13 cellular contexts compared by ENCODE assay signal in the genomic region with DNA sequence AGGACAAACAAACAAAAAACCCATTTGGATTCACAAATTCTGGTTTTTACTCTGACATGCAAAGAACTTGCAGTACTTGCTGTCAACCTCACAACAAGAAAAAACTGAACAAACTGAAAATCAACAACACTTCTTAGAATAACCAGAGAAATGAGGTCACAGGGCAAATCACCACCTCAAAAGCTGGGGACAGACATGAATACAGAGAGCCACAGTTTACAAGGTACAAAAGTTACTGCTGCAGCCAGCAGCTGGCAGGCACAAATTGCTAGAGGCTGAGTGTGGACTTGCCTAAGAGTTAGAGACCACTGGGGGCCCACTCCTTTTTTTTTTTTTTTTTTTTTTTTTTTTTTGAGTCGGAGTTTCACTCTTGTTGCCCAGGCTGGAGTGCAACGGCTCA.
"Had no signal": no experiment of that assay in that cellular context is flagged by ENCODE, and none has a peak within 500 bp of the region (broad histone marks: within the 10 kb centered on the region; RNA-seq: fewer than 3 reads in every experiment).

No MANE protein-coding gene starts in this region.

- H3K27ac Mint-ChIP-seq: activated naive CD4-positive, alpha-beta T cell treated with anti-CD3 and anti-CD28 coated beads, Interleukin-2, amount 50 U/mL, for 72 hours; brain had no signal

- H3K4me1 Mint-ChIP-seq: brain had no signal

- ATAC-seq: activated CD4-positive, CD25-positive, alpha-beta regulatory T cell treated with anti-CD3 and anti-CD28 coated beads, Interleukin-2, amount 50 U/mL, for 24 hours; naive thymus-derived CD4-positive, alpha-beta T cell; pancreas had no signal

- H3K4me3 Mint-ChIP-seq: brain had no signal

- DNase-seq: activated effector memory CD4-positive, alpha-beta T cell treated with anti-CD3 and anti-CD28 coated beads, Interleukin-2, amount 50 U/mL, for 16 hours; amygdala; cortex of kidney; effector CD4-positive, alpha-beta T cell; foreskin fibroblast; kidney glomerular epithelial cell; naive thymus-derived CD4-positive, alpha-beta T cell; pancreas; stimulated activated CD4-positive, alpha-beta T cell treated with anti-CD3 and anti-CD28 coated beads, Interleukin-1b, Interleukin-23, amount 100 ng/mL, for 48 hours; thyroid gland had no signal
